ENCODE assay signal across 1 cellular context in genomic region chr14:99093532-99094517, GRCh38.
TF ChIP-seq lines count a peak whose summit lies in the region.

No MANE protein-coding gene starts in this region.

TF ChIP-seq in HepG2, 621 proteins besides CTCF, POLR2A, EP300 and RAD21:
- TF ChIP-seq MNT (IDR thresholded peaks at IDR 0.05) = peak; percentile 22; the same call in 1 of the 2 replicates
- TF ChIP-seq ZNF704 (CRISPR knock-in tag; IDR thresholded peaks at IDR 0.05; ENCODE audit: borderline replicate concordance) = no peak
TF ChIP-seq in HepG2: peak in this region for 1.
